In genomic region chr2:232574674-232575403, GRCh38 we compare ENCODE assay signal across 14 cellular contexts. TPM values are rescaled to one million over a fixed set of nuclear protein-coding genes. Genes with fewer than 3 reads are reported as not detected.
DNase-seq lines count a peak whose midpoint lies in the region; ATAC-seq, FAIRE-seq and TF ChIP-seq lines count a peak whose summit lies in the region.
"Had no signal": no experiment of that assay in that cellular context is flagged by ENCODE, and none has a peak within 500 bp of the region (broad histone marks: within the 10 kb centered on the region; RNA-seq: fewer than 3 reads in every experiment).

No MANE protein-coding gene starts in this region.

- H3K36me3 ChIP-seq in gastrocnemius medialis (peaks cover 0 to 17% of the 10 kb centered on the region in 2 donors), upper lobe of left lung (peaks cover 5 to 72% (median 34%) of the 10 kb centered on the region in 4 donors), brain microvascular endothelial cell (replicated peaks) (peaks cover 24% of the 10 kb centered on the region)

- FAIRE-seq in HTR-8/SVneo (lab: Jason Lieb, UNC) = peak; percentile 40

- peak; percentile 48 for DNase-seq in HTR-8/SVneo (ENCODE audit: insufficient read length, low spot score)
- peak; percentile 83 for DNase-seq in fibroblast of gingiva (ENCODE audit: low read depth)
- peak; percentile 68 to 91 for DNase-seq in gastrocnemius medialis
- no peak for DNase-seq in upper lobe of left lung
- DNase-seq in brain microvascular endothelial cell = no peak
- no peak for DNase-seq in DMS114 treated with DMSO at 0.1 percent for 48 hours (lab: John Stamatoyannopoulos, UW; ENCODE audit: unreplicated experiment)
- DNase-seq: activated CD4-positive, alpha-beta T cell treated with anti-CD3 and anti-CD28 coated beads, Interleukin-2, amount 50 U/mL, for 1 hour; H9; NCI-H1092 treated with DMSO at 0.1 percent for 48 hours; Peyer's patch; stimulated activated CD4-positive, alpha-beta T cell treated with anti-CD3 and anti-CD28 coated beads, Interleukin-4, amount 100 ng/mL, for 4 hours had no signal

- in situ Hi-C loops in gastrocnemius medialis (cut with MboI; ENCODE audit: low sequenced_read_pairs in 4 of 4) (no loop called here), brain microvascular endothelial cell (cut with HindIII; ENCODE audit: low pct_ligation_motif_present, low sequenced_read_pairs) (no loop called here)

- TF ChIP-seq POLR2A in gastrocnemius medialis (IDR thresholded peaks at IDR 0.05) = peak in 1 of 2 donors; percentile 14
- no peak for TF ChIP-seq POLR2A in upper lobe of left lung (IDR thresholded peaks at IDR 0.05)

- peak; percentile 82 to 86 for ATAC-seq in gastrocnemius medialis
- ATAC-seq in upper lobe of left lung (ENCODE audit: low FRiP score in 2 of 2) = no peak

- 85 to 92% methylated on average over 5 of the region's 5 CpGs for WGBS in upper lobe of left lung, 2 donors

- H3K9me3 ChIP-seq in gastrocnemius medialis (no peaks in the 10 kb centered on the region), upper lobe of left lung (no peaks in the 10 kb centered on the region)
- H3K9me3 ChIP-seq: Peyer's patch had no signal

- H3K4me1 ChIP-seq in gastrocnemius medialis = peaks cover 58 to 85% of the 10 kb centered on the region in 2 donors
- peaks cover 0 to 6% (median 0%) of the 10 kb centered on the region in 4 donors for H3K4me1 ChIP-seq in upper lobe of left lung
- H3K4me1 ChIP-seq: Peyer's patch had no signal

- H3K4me3 ChIP-seq in gastrocnemius medialis (peak overlapping the region in 3 of 4 donors; percentile 26 to 49 (median 30)), upper lobe of left lung (no peak overlapping the region), brain microvascular endothelial cell (ENCODE audit: low read depth, low read length) (no peak overlapping the region)
- H3K4me3 ChIP-seq: Peyer's patch had no signal

- intact Hi-C loops in gastrocnemius medialis (cut with DNase I; ENCODE audit: low total_unique reads) = loop anchor here (2.0 kb wide), 2 partner anchors 14 to 24 kb away; partner anchors contain the start of genes EIF4E2 and TIGD1

- TF ChIP-seq EP300 in upper lobe of left lung (IDR thresholded peaks at IDR 0.05) = no peak

- H3K27ac ChIP-seq in gastrocnemius medialis = peak overlapping the region; percentile 85 to 93 (median 88)
- H3K27ac ChIP-seq in upper lobe of left lung = no peak overlapping the region
- H3K27ac ChIP-seq in brain microvascular endothelial cell = no peak overlapping the region

- TF ChIP-seq CTCF in gastrocnemius medialis (IDR thresholded peaks at IDR 0.05 in 4 of 5, conservative IDR thresholded peaks at IDR 0.05 in 1 of 5) (no peak), upper lobe of left lung (IDR thresholded peaks at IDR 0.05) (no peak), brain microvascular endothelial cell (IDR thresholded peaks at IDR 0.05; ENCODE audit: low read depth, low read length, missing control alignments) (no peak)

- H3K27me3 ChIP-seq in gastrocnemius medialis (no peaks in the 10 kb centered on the region), upper lobe of left lung (no peaks in the 10 kb centered on the region), brain microvascular endothelial cell (replicated peaks) (no peaks in the 10 kb centered on the region)
- H3K27me3 ChIP-seq: Peyer's patch had no signal

RNA-seq across cellular contexts. Expression of gene EIF4E2, which starts 24.4 kb away (rescaled TPM):
- total RNA-seq in gastrocnemius medialis = 100 to 1,000 TPM in 1 of 4 donors, 10 to 100 TPM in 3; 57.9 to 111 (median 71.2) TPM
- 10 to 100 TPM; 24.1 to 96.4 (median 57.2) TPM for total RNA-seq in upper lobe of left lung

RNA-seq across cellular contexts. Expression of gene TIGD1, which starts 24.5 kb away (rescaled TPM):
- total RNA-seq in gastrocnemius medialis (1 to 10 TPM; 1.4 to 3.0 (median 2.1) TPM), upper lobe of left lung (10 to 100 TPM in 1 of 6 donors, 1 to 10 TPM in 5; 2.6 to 12.6 (median 4.4) TPM)

RNA-seq across cellular contexts. Expression of gene CHRNG, which starts 35.3 kb away (rescaled TPM):
- total RNA-seq in gastrocnemius medialis (10 to 100 TPM in 3 of 4 donors, 1 to 10 TPM in 1; 3.5 to 57.5 (median 24.6) TPM), upper lobe of left lung (not detected)
- total RNA-seq: activated T-helper 2 cell treated with anti-CD3 and anti-CD28 coated beads, Interferon-gamma antibody, Interleukin-2, Interleukin-4, amounts not matched to agents 10 μg/mL and 5 μg/mL and 100 μg/mL, durations not matched to agents 14 hours and 24 hours and 36 hours; H9; mesenteric fat pad; Peyer's patch; pulmonary artery endothelial cell had no signal

RNA-seq across cellular contexts. Expression of gene CHRND, which starts 48.9 kb away (rescaled TPM):
- 100 to 1,000 TPM in 1 of 4 donors, 10 to 100 TPM in 3; 49.1 to 119 (median 81.1) TPM for total RNA-seq in gastrocnemius medialis
- not detected for total RNA-seq in upper lobe of left lung
- total RNA-seq: activated T-helper 2 cell treated with anti-CD3 and anti-CD28 coated beads, Interferon-gamma antibody, Interleukin-2, Interleukin-4, amounts not matched to agents 10 μg/mL and 5 μg/mL and 100 μg/mL, durations not matched to agents 14 hours and 24 hours and 36 hours; H9; mesenteric fat pad; Peyer's patch; pulmonary artery endothelial cell had no signal

RNA-seq across cellular contexts. Expression of gene PRSS56, which starts 54.7 kb away (rescaled TPM):
- 1 to 10 TPM; 1.0 to 3.2 (median 2.2) TPM for total RNA-seq in gastrocnemius medialis
- total RNA-seq in upper lobe of left lung = not detected
- total RNA-seq: activated T-helper 2 cell treated with anti-CD3 and anti-CD28 coated beads, Interferon-gamma antibody, Interleukin-2, Interleukin-4, amounts not matched to agents 10 μg/mL and 5 μg/mL and 100 μg/mL, durations not matched to agents 14 hours and 24 hours and 36 hours; H9; mesenteric fat pad; Peyer's patch; pulmonary artery endothelial cell had no signal

Comparison
In these comparisons a context has a peak if more than half of its experiments do, and no peak if none do; other contexts are left out.
1. DNase-seq: peak in HTR-8/SVneo (single experiment), fibroblast of gingiva (single experiment) and gastrocnemius medialis (2 of 2); none in upper lobe of left lung (0 of 2), brain microvascular endothelial cell (single experiment) and DMS114 treated with DMSO at 0.1 percent for 48 hours (single experiment).
2. ATAC-seq: peak in gastrocnemius medialis (2 of 2); none in upper lobe of left lung (0 of 2).
3. H3K27ac ChIP-seq: peak in gastrocnemius medialis (4 of 4); none in upper lobe of left lung (0 of 4) and brain microvascular endothelial cell (single experiment).
4. H3K4me3 ChIP-seq: peak in gastrocnemius medialis (3 of 4); none in upper lobe of left lung (0 of 4) and brain microvascular endothelial cell (single experiment).
5. RNA of gene CHRNG, which starts 35.3 kb away (total RNA-seq): 3.5 to 57.5 TPM in gastrocnemius medialis; not detected in upper lobe of left lung; every median in the first group is over 4 times any median in the second.